ENCODE assay signal across 9 cellular contexts in the genomic region with DNA sequence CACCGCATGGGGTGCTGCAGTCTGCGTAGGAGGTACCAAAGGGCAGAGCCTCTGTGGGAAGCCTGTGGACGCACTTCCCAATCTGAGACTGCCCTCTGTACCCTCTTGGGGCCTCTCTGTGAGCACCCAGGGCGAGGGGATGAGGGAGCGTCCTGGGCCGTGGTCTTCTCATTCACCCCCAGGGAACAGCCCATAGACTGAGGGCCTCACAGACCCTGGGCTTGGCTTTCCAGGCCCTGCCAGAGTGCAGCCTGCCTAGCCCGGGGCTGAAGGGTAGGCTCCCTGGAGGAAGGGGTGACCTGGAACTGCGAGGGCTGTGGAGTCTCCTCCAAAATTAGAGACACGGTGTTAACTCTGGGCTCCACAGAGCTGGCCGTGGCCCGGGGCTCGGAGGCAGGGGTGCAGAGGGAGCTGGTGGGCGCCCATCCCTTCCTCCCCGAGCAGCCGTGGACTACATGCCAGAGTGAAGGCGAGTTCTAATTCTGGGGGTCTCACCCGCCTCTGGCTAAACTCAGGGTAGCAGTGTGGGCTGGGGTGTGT. TPM values are rescaled to one million over a fixed set of nuclear protein-coding genes. Genes with fewer than 3 reads are reported as not detected.
DNase-seq lines count a peak whose midpoint lies in the region; ATAC-seq, FAIRE-seq and TF ChIP-seq lines count a peak whose summit lies in the region.
"Had no signal": no experiment of that assay in that cellular context is flagged by ENCODE, and none has a peak within 500 bp of the region (broad histone marks: within the 10 kb centered on the region; RNA-seq: fewer than 3 reads in every experiment).

No MANE protein-coding gene starts in this region.

- CTCF ChIA-PET in activated CD4-positive, alpha-beta T cell treated with anti-CD3 and anti-CD28 coated beads for 36 hours (lab: Charles Lee): interaction anchor here (0.8 to 1.5 kb wide), 4 partner anchors 10 to 558 kb away, joined by 3 to 7 read pairs (median 5); no protein-coding TSS in a partner anchor
- CTCF ChIA-PET in activated B cell treated with CpG ODN at 0.5 μM for 24 hours (lab: Charles Lee) (interaction anchor here (0.8 to 2.3 kb wide), 2 partner anchors 10 to 55 kb away, joined by 3 to 16 read pairs; no protein-coding TSS in a partner anchor), GM10248 (lab: Yijun Ruan, JAX) (interaction anchor here (0.9 to 2.3 kb wide), 4 partner anchors 10 to 335 kb away, joined by 3 to 20 read pairs (median 4); a partner anchor contains a TSS)

- peaks cover 29% of the 10 kb centered on the region for H3K4me1 Mint-ChIP-seq in activated CD4-positive, alpha-beta T cell treated with anti-CD3 and anti-CD28 coated beads for 36 hours
- peaks cover 47% of the 10 kb centered on the region for H3K4me1 Mint-ChIP-seq in activated B cell treated with CpG ODN at 0.5 μM for 24 hours

- no peak for TF ChIP-seq POLR2A in H54 (IDR thresholded peaks at IDR 0.05; ENCODE audit: low read depth, low read length)

- no peaks in the 10 kb centered on the region for H3K9me3 Mint-ChIP-seq in activated CD4-positive, alpha-beta T cell treated with anti-CD3 and anti-CD28 coated beads for 36 hours (ENCODE audit: low read depth)
- no peaks in the 10 kb centered on the region for H3K9me3 Mint-ChIP-seq in activated B cell treated with CpG ODN at 0.5 μM for 24 hours

- no peaks in the 10 kb centered on the region for H3K27me3 ChIP-seq in thoracic aorta (replicated peaks; ENCODE audit: insufficient read depth)

- H3K36me3 Mint-ChIP-seq in activated CD4-positive, alpha-beta T cell treated with anti-CD3 and anti-CD28 coated beads for 36 hours (ENCODE audit: low read depth): peaks cover 8% of the 10 kb centered on the region
- peaks cover 16% of the 10 kb centered on the region for H3K36me3 Mint-ChIP-seq in activated B cell treated with CpG ODN at 0.5 μM for 24 hours (ENCODE audit: low read depth)

- POLR2A ChIA-PET in activated CD4-positive, alpha-beta T cell treated with anti-CD3 and anti-CD28 coated beads for 36 hours (lab: Charles Lee): interaction anchor here (0.9 kb wide), 1 partner anchor 42 kb away, joined by 3 read pairs; no protein-coding TSS in a partner anchor
- POLR2A ChIA-PET in activated B cell treated with CpG ODN at 0.5 μM for 24 hours (lab: Charles Lee) (interaction anchor here (0.7 to 2.5 kb wide), 6 partner anchors 10 to 493 kb away, joined by 3 to 11 read pairs (median 6); a partner anchor contains a TSS), GM10248 (lab: Yijun Ruan, JAX) (no interaction called here)

- H3K4me3 Mint-ChIP-seq in activated CD4-positive, alpha-beta T cell treated with anti-CD3 and anti-CD28 coated beads for 36 hours: no peak overlapping the region
- peak overlapping the region; percentile 79 for H3K4me3 Mint-ChIP-seq in activated B cell treated with CpG ODN at 0.5 μM for 24 hours

- no peaks in the 10 kb centered on the region for H3K9me3 ChIP-seq in thoracic aorta

- peaks cover 7 to 20% of the 10 kb centered on the region in 2 donors for H3K4me1 ChIP-seq in thoracic aorta (ENCODE audit: control insufficient read depth in 1 of 2, low read depth in 2 of 2)

- no peak for DNase-seq in activated CD4-positive, alpha-beta T cell treated with anti-CD3 and anti-CD28 coated beads for 36 hours
- DNase-seq in activated CD4-positive, alpha-beta T cell treated with anti-CD3 and anti-CD28 coated beads, Interleukin-2, amount 50 U/mL, for 4 hours: no peak
- DNase-seq in activated B cell treated with CpG ODN at 0.5 μM for 24 hours (no peak), left ventricle myocardium superior (no peak), thoracic aorta (ENCODE audit: low spot score) (no peak), GM10248 (ENCODE audit: extremely low spot score) (no peak), NCI-H2171 treated with DMSO at 0.1 percent for 48 hours (lab: John Stamatoyannopoulos, UW) (no peak), H54 (ENCODE audit: insufficient read length, low spot score) (no peak)

- peak overlapping the region; percentile 58 for H3K4me3 ChIP-seq in thoracic aorta

- H3K27me3 Mint-ChIP-seq in activated CD4-positive, alpha-beta T cell treated with anti-CD3 and anti-CD28 coated beads for 36 hours: no peaks in the 10 kb centered on the region
- H3K27me3 Mint-ChIP-seq in activated B cell treated with CpG ODN at 0.5 μM for 24 hours: no peaks in the 10 kb centered on the region

- H3K27ac ChIP-seq in thoracic aorta: peak overlapping the region in 1 of 2 donors; percentile 73

- no peak for ATAC-seq in activated CD4-positive, alpha-beta T cell treated with anti-CD3 and anti-CD28 coated beads for 36 hours
- no peak for ATAC-seq in activated B cell treated with CpG ODN at 0.5 μM for 24 hours (ENCODE audit: low read depth)
- ATAC-seq in left ventricle myocardium superior: peak; percentile 2
- peak; percentile 19 for ATAC-seq in thoracic aorta (ENCODE audit: insufficient number of reproducible peaks, low FRiP score, low read depth)

- no peak for FAIRE-seq in H54 (lab: Jason Lieb, UNC)
- FAIRE-seq: A204.1 had no signal

- intact Hi-C loops in activated CD4-positive, alpha-beta T cell treated with anti-CD3 and anti-CD28 coated beads for 36 hours (cut with DNase I, micrococcal nuclease): loop anchor here in 1 of 2 experiments (2.0 kb wide), 2 partner anchors 42 to 66 kb away; a partner anchor contains a TSS
- intact Hi-C loops in activated B cell treated with CpG ODN at 0.5 μM for 24 hours (cut with micrococcal nuclease) (loop anchor here (2.0 kb wide), 2 partner anchors 34 to 66 kb away; a partner anchor contains a TSS), left ventricle myocardium superior (cut with micrococcal nuclease) (no loop called here)

- peak overlapping the region; percentile 51 for H3K27ac Mint-ChIP-seq in activated CD4-positive, alpha-beta T cell treated with anti-CD3 and anti-CD28 coated beads for 36 hours
- H3K27ac Mint-ChIP-seq in activated B cell treated with CpG ODN at 0.5 μM for 24 hours: peak overlapping the region; percentile 81

- no peak for TF ChIP-seq CTCF in activated B cell treated with CpG ODN at 0.5 μM for 24 hours (IDR thresholded peaks at IDR 0.05)
- TF ChIP-seq CTCF in thoracic aorta (IDR thresholded peaks at IDR 0.05): no peak
- no peak for TF ChIP-seq CTCF in GM10248 (IDR thresholded peaks at IDR 0.05; ENCODE audit: control extremely low read depth, extremely low read depth, low read depth, missing control alignments)

- peaks cover 3% of the 10 kb centered on the region for H3K36me3 ChIP-seq in thoracic aorta

RNA-seq across cellular contexts. Expression of a gene that starts 0.5 kb away (rescaled TPM):
- under 1 TPM; 0.46 to 0.51 TPM for total RNA-seq in activated CD4-positive, alpha-beta T cell treated with anti-CD3 and anti-CD28 coated beads for 36 hours
- total RNA-seq in activated B cell treated with CpG ODN at 0.5 μM for 24 hours: 0.78 and 1.1 TPM in 2 replicates
- total RNA-seq in left ventricle myocardium superior: 3.6 TPM
- total RNA-seq in thoracic aorta: 1 to 10 TPM; 1.3 to 3.9 TPM

RNA-seq across cellular contexts. Expression of a gene that starts 55.7 kb away (rescaled TPM):
- 1 to 10 TPM; 5.0 to 6.9 TPM for total RNA-seq in activated CD4-positive, alpha-beta T cell treated with anti-CD3 and anti-CD28 coated beads for 36 hours
- 5.3 and 8.2 TPM in 2 replicates for total RNA-seq in activated B cell treated with CpG ODN at 0.5 μM for 24 hours
- total RNA-seq in left ventricle myocardium superior: 5.7 TPM
- 1 to 10 TPM; 1.9 to 4.0 TPM for total RNA-seq in thoracic aorta

Comparison
In these comparisons a context has a peak if more than half of its experiments do, and no peak if none do; other contexts are left out.
1. ATAC-seq: peak in left ventricle myocardium superior (single experiment) and thoracic aorta (single experiment); none in activated CD4-positive, alpha-beta T cell treated with anti-CD3 and anti-CD28 coated beads for 36 hours (single experiment) and activated B cell treated with CpG ODN at 0.5 μM for 24 hours (single experiment).